Comparison of ENCODE assay signal across 9 cellular contexts in genomic region chr1:32759521-32759980, GRCh38. TPM values are rescaled to one million over a fixed set of nuclear protein-coding genes. Genes with fewer than 3 reads are reported as not detected.
A peak's percentile ranks its signal among the peaks of the same experiment; 100 is the strongest.
DNase-seq lines count a peak whose midpoint lies in the region; ATAC-seq and TF ChIP-seq lines count a peak whose summit lies in the region.
"Had no signal": no experiment of that assay in that cellular context is flagged by ENCODE, and none has a peak within 500 bp of the region (broad histone marks: within the 10 kb centered on the region; RNA-seq: fewer than 3 reads in every experiment).

No MANE protein-coding gene starts in this region.

- BruUV-seq in MCF 10A (replicated peaks; lab: Mats Ljungman, UMichigan), result TSS peak; percentile 72

- H3K4me1 ChIP-seq in lung (ENCODE audit: control insufficient read depth in 2 of 2, insufficient read depth in 2 of 2, low read length in 2 of 2) (peaks cover 0 to 12% of the 10 kb centered on the region in 2 donors), urinary bladder (ENCODE audit: insufficient read depth) (no peaks in the 10 kb centered on the region), SJCRH30 (peaks cover 50% of the 10 kb centered on the region)

- H3K27ac ChIP-seq in lung (ENCODE audit: low read depth in 1 of 2, low read length in 1 of 2) (peak overlapping the region in 1 of 2 donors; percentile 80), urinary bladder (ENCODE audit: low read depth) (peak overlapping the region; percentile 72), SJCRH30 (no peak overlapping the region)

- no peaks in the 10 kb centered on the region for H3K36me3 Mint-ChIP-seq in activated T-cell treated with anti-CD3 and anti-CD28 coated beads, Interleukin-2, amount 50 U/mL, for 72 hours (ENCODE audit: insufficient read depth in 2 of 2)
- peaks cover 21% of the 10 kb centered on the region for H3K36me3 Mint-ChIP-seq in MCF 10A (ENCODE audit: insufficient read depth, unreplicated experiment)
- H3K36me3 Mint-ChIP-seq in CD14-positive monocyte, result peaks cover under 1 to 4% of the 10 kb centered on the region in 2 donors

- peaks cover 34% of the 10 kb centered on the region for H3K4me1 Mint-ChIP-seq in activated T-cell treated with anti-CD3 and anti-CD28 coated beads, Interleukin-2, amount 50 U/mL, for 72 hours (ENCODE audit: low read depth)
- H3K4me1 Mint-ChIP-seq in MCF 10A (ENCODE audit: insufficient read depth, unreplicated experiment), result peaks cover 51% of the 10 kb centered on the region
- peaks cover 2% of the 10 kb centered on the region for H3K4me1 Mint-ChIP-seq in CD14-positive monocyte

- peak; percentile 32 to 45 for ATAC-seq in activated T-cell treated with anti-CD3 and anti-CD28 coated beads, Interleukin-2, amount 50 U/mL, for 72 hours (replicated peaks in 1 of 2)
- no peak for ATAC-seq in lung (ENCODE audit: insufficient read depth, low FRiP score)

- CTCF ChIA-PET in MCF 10A (lab: Yijun Ruan, JAX), result interaction anchor here (0.7 to 3.2 kb wide), 6 partner anchors 9 to 49 kb away, joined by 3 to 10 read pairs (median 3); a partner anchor contains a TSS

- H3K9me3 ChIP-seq in lung (ENCODE audit: control insufficient read depth in 2 of 2, insufficient read depth in 1 of 2, low read length in 1 of 2) (no peaks in the 10 kb centered on the region), SJCRH30 (replicated peaks) (no peaks in the 10 kb centered on the region)

- TF ChIP-seq CTCF in MCF 10A (IDR thresholded peaks at IDR 0.05; ENCODE audit: unreplicated experiment) (no peak), lung (IDR thresholded peaks at IDR 0.05; ENCODE audit: control extremely low read depth, extremely low read depth) (no peak), CD14-positive monocyte (IDR thresholded peaks at IDR 0.05) (no peak)

- intact Hi-C loops in MCF 10A (cut with micrococcal nuclease) (no loop called here), CD14-positive monocyte (cut with micrococcal nuclease) (no loop called here)

- no peaks in the 10 kb centered on the region for H3K9me3 Mint-ChIP-seq in activated T-cell treated with anti-CD3 and anti-CD28 coated beads, Interleukin-2, amount 50 U/mL, for 72 hours
- H3K9me3 Mint-ChIP-seq in MCF 10A (ENCODE audit: unreplicated experiment) (no peaks in the 10 kb centered on the region), CD14-positive monocyte (no peaks in the 10 kb centered on the region)

- WGBS in lung, 2 donors, result 50 to 71% methylated on average over 5 of the region's 5 CpGs
- WGBS in urinary bladder, result 66% methylated on average over 5 of the region's 5 CpGs

- DNase-seq in activated T-cell treated with anti-CD3 and anti-CD28 coated beads, Interleukin-2, amount 50 U/mL, for 72 hours, result no peak
- DNase-seq in activated T-cell treated with anti-CD3 and anti-CD28 coated beads, Interleukin-2, amount 50 U/mL, for 1 hour, result no peak
- DNase-seq in MCF 10A (ENCODE audit: unreplicated experiment) (peak; percentile 50), lung (ENCODE audit: low spot score) (peak; percentile 78), CD14-positive monocyte (ENCODE audit: low spot score) (no peak), SJCRH30 (no peak), middle frontal gyrus (ENCODE audit: extremely low spot score, low spot score) (no peak)
- DNase-seq: NCI-H524 treated with DMSO at 0.1 percent for 48 hours had no signal

- H3K36me3 ChIP-seq in lung (ENCODE audit: control insufficient read depth in 2 of 2, insufficient read depth in 2 of 2, low read length in 2 of 2), result no peaks in the 10 kb centered on the region
- H3K36me3 ChIP-seq in urinary bladder (ENCODE audit: insufficient read depth), result no peaks in the 10 kb centered on the region
- no peaks in the 10 kb centered on the region for H3K36me3 ChIP-seq in SJCRH30

- H3K27me3 ChIP-seq in lung (ENCODE audit: control insufficient read depth, insufficient read depth) (no peaks in the 10 kb centered on the region), SJCRH30 (no peaks in the 10 kb centered on the region)

- peak overlapping the region in 1 of 2 donors; percentile 37 for H3K4me3 Mint-ChIP-seq in activated T-cell treated with anti-CD3 and anti-CD28 coated beads, Interleukin-2, amount 50 U/mL, for 72 hours
- H3K4me3 Mint-ChIP-seq in MCF 10A (ENCODE audit: unreplicated experiment), result peak overlapping the region; percentile 72
- H3K4me3 Mint-ChIP-seq in CD14-positive monocyte, result no peak overlapping the region

- H3K27ac Mint-ChIP-seq in activated T-cell treated with anti-CD3 and anti-CD28 coated beads, Interleukin-2, amount 50 U/mL, for 72 hours, result no peak overlapping the region
- H3K27ac Mint-ChIP-seq in MCF 10A (ENCODE audit: low read depth, unreplicated experiment) (peak overlapping the region; percentile 97), CD14-positive monocyte (no peak overlapping the region)

- no peaks in the 10 kb centered on the region for H3K27me3 Mint-ChIP-seq in activated T-cell treated with anti-CD3 and anti-CD28 coated beads, Interleukin-2, amount 50 U/mL, for 72 hours (ENCODE audit: low read depth)
- no peaks in the 10 kb centered on the region for H3K27me3 Mint-ChIP-seq in MCF 10A (ENCODE audit: insufficient read depth, unreplicated experiment)
- peaks cover 16 to 21% (median 16%) of the 10 kb centered on the region in 3 donors for H3K27me3 Mint-ChIP-seq in CD14-positive monocyte (ENCODE audit: low read depth in 3 of 3)

- POLR2A ChIA-PET in MCF 10A (lab: Yijun Ruan, JAX), result interaction anchor here (0.9 to 9.8 kb wide), 13 partner anchors 10 to 365 kb away, joined by 3 to 70 read pairs (median 4); partner anchors contain the start of genes BSDC1, S100PBP and YARS1

- H3K4me3 ChIP-seq in lung (no peak overlapping the region), urinary bladder (ENCODE audit: low read depth, low read length) (no peak overlapping the region), SJCRH30 (no peak overlapping the region)

RNA-seq across cellular contexts. Expression of gene SYNC, which starts 57.0 kb away (rescaled TPM):
- total RNA-seq in activated T-cell treated with anti-CD3 and anti-CD28 coated beads, Interleukin-2, amount 50 U/mL, for 72 hours, result not detected
- total RNA-seq in MCF 10A (2022), result 1.1 and 1.9 TPM in 2 replicates
- total RNA-seq in lung, result 10 to 100 TPM in 1 of 2 donors, 1 to 10 TPM in 1; 6.0 to 15.4 TPM
- polyA plus RNA-seq in lung, result 1 to 10 TPM; 2.0 to 5.4 TPM
- total RNA-seq in urinary bladder, result 22.4 TPM
- 13.3 TPM for polyA plus RNA-seq in urinary bladder
- under 1 TPM in 1 of 2 donors, not detected in 1; 0.05 TPM for polyA plus RNA-seq in CD14-positive monocyte
- total RNA-seq in SJCRH30 (2014; rRNA removed; shearing (Covaris generic)), result 1.1 and 1.6 TPM in 2 replicates

RNA-seq across cellular contexts. Expression of gene YARS1, which starts 57.6 kb away (rescaled TPM):
- total RNA-seq in activated T-cell treated with anti-CD3 and anti-CD28 coated beads, Interleukin-2, amount 50 U/mL, for 72 hours, result 100 to 1,000 TPM; 341 to 388 TPM
- total RNA-seq in MCF 10A (2022) (347 and 372 TPM in 2 replicates), lung (100 to 1,000 TPM in 1 of 2 donors, 10 to 100 TPM in 1; 61.2 to 151 TPM), urinary bladder (33.4 TPM)
- polyA plus RNA-seq in lung (10 to 100 TPM; 68.5 to 87.1 TPM), urinary bladder (39.8 TPM), CD14-positive monocyte (10 to 100 TPM; 39.8 to 42.7 TPM)
- 81.3 and 91.7 TPM in 2 replicates for total RNA-seq in SJCRH30 (2014; rRNA removed; shearing (Covaris generic))

RNA-seq across cellular contexts. Expression of gene S100PBP, which starts 57.9 kb away (rescaled TPM):
- total RNA-seq in activated T-cell treated with anti-CD3 and anti-CD28 coated beads, Interleukin-2, amount 50 U/mL, for 72 hours, result 10 to 100 TPM; 45.5 to 52.9 TPM
- total RNA-seq in MCF 10A (2022) (24.4 and 34.1 TPM in 2 replicates), lung (10 to 100 TPM; 28.8 to 56.6 TPM), urinary bladder (62.0 TPM)
- polyA plus RNA-seq in lung (10 to 100 TPM in 1 of 2 donors, 1 to 10 TPM in 1; 7.4 to 13.1 TPM), urinary bladder (13.6 TPM), CD14-positive monocyte (1 to 10 TPM; 6.6 to 7.1 TPM)
- 37.1 and 42.6 TPM in 2 replicates for total RNA-seq in SJCRH30 (2014; rRNA removed; shearing (Covaris generic))

Comparison
In these comparisons a context has a peak if more than half of its experiments do, and no peak if none do; other contexts are left out.
1. DNase-seq: peak in MCF 10A (single experiment) and lung (single experiment); none in activated T-cell treated with anti-CD3 and anti-CD28 coated beads, Interleukin-2, amount 50 U/mL, for 72 hours (0 of 2), activated T-cell treated with anti-CD3 and anti-CD28 coated beads, Interleukin-2, amount 50 U/mL, for 1 hour (single experiment), CD14-positive monocyte (single experiment), SJCRH30 (0 of 2) and middle frontal gyrus (single experiment).